In the genomic region with DNA sequence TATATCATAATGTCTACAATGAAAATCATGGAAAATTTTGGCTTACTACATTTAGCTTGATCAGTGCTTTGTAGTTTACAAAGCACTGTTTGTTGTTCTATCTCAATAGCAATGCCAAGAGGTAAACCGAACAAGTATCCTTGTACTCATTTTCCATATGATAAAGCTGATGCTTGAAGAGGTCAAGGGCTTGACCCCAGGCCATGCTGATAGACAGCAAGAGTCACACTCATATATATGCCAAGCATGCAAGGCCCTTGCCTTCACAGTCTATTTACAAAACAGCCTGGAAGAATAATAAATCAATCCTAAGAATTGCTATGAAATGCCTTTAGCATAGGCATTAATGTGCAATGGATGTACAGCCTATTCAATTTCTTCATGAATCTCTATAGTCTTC, we compare ENCODE assay signal across 34 cellular contexts.
"Had no signal": no experiment of that assay in that cellular context is flagged by ENCODE, and none has a peak within 500 bp of the region (broad histone marks: within the 10 kb centered on the region; RNA-seq: fewer than 3 reads in every experiment).

No MANE protein-coding gene starts in this region.

- H3K4me1 ChIP-seq: body of pancreas, breast epithelium had no signal

- H3K27ac ChIP-seq: adrenal gland, body of pancreas, brain microvascular endothelial cell, breast epithelium, VCaP had no signal

- DNase-seq: activated B cell treated with CpG ODN at 0.5 μM for 24 hours; activated CD4-positive, alpha-beta memory T cell treated with anti-CD3 and anti-CD28 coated beads for 36 hours; activated CD4-positive, alpha-beta T cell treated with anti-CD3 and anti-CD28 coated beads for 4 hours; activated CD4-positive, alpha-beta T cell treated with anti-CD3 and anti-CD28 coated beads, Interleukin-2, amount 10 ng/mL, durations not matched to agents 24 days and 14 days; activated CD4-positive, alpha-beta T cell treated with anti-CD3 and anti-CD28 coated beads, Interleukin-2, amount 50 U/mL, for 1 hour; activated CD4-positive, alpha-beta T cell treated with anti-CD3 and anti-CD28 coated beads, Interleukin-2, amount 50 U/mL, for 4 hours; activated CD4-positive, CD25-positive, alpha-beta regulatory T cell treated with anti-CD3 and anti-CD28 coated beads, Interleukin-2, amount 50 U/mL, for 72 hours; activated CD8-positive, alpha-beta memory T cell treated with anti-CD3 and anti-CD28 coated beads, Interleukin-2, amount 50 U/mL, for 4 hours; activated CD8-positive, alpha-beta T cell treated with anti-CD3 and anti-CD28 coated beads for 36 hours; activated effector memory CD4-positive, alpha-beta T cell treated with anti-CD3 and anti-CD28 coated beads, Interleukin-2, amount 50 U/mL, for 16 hours; activated gamma-delta T cell treated with Interleukin-2 at 50 U/mL for 16 hours; activated naive CD4-positive, alpha-beta T cell; activated naive CD4-positive, alpha-beta T cell treated with anti-CD3 and anti-CD28 coated beads for 36 hours; activated naive CD4-positive, alpha-beta T cell treated with anti-CD3 and anti-CD28 coated beads, Interleukin-2, amount 50 U/mL, for 16 hours; activated naive CD8-positive, alpha-beta T cell treated with anti-CD3 and anti-CD28 coated beads for 36 hours; activated T-cell treated with anti-CD3 and anti-CD28 coated beads for 4 hours; activated T-cell treated with anti-CD3 and anti-CD28 coated beads, Interleukin-2, amount 50 U/mL, for 1 hour; activated T-cell treated with anti-CD3 and anti-CD28 coated beads, Interleukin-2, amount 50 U/mL, for 4 hours; activated T-cell treated with anti-CD3 and anti-CD28 coated beads, Interleukin-2, amount 50 U/mL, for 72 hours; adrenal gland; amniotic stem cell; aorta; body of pancreas; brain microvascular endothelial cell; caudate nucleus; cerebellar nuclear complex; T-helper 2 cell; T-helper 9 cell had no signal

- H3K9me3 ChIP-seq: adrenal gland, body of pancreas had no signal

- H3K27me3 ChIP-seq: adrenal gland, body of pancreas, brain microvascular endothelial cell, breast epithelium had no signal

- H3K36me3 ChIP-seq: adrenal gland, brain microvascular endothelial cell, breast epithelium had no signal

- ATAC-seq: activated CD8-positive, alpha-beta T cell treated with anti-CD3 and anti-CD28 coated beads for 36 hours; activated naive CD4-positive, alpha-beta T cell treated with anti-CD3 and anti-CD28 coated beads, Interleukin-2, amount 50 U/mL, for 72 hours; activated T-cell treated with anti-CD3 and anti-CD28 coated beads, Interleukin-2, amount 50 U/mL, for 4 hours; activated T-cell treated with anti-CD3 and anti-CD28 coated beads, Interleukin-2, amount 50 U/mL, for 72 hours; activated T-helper 17 cell treated with anti-CD3 and anti-CD28 coated beads, Interleukin-2, amount 50 U/mL, for 72 hours; body of pancreas had no signal

- FAIRE-seq: astrocyte, TTC549 had no signal

- H3K4me3 ChIP-seq: adrenal gland, body of pancreas, breast epithelium had no signal
